7 cellular contexts compared by ENCODE assay signal in the genomic region with DNA sequence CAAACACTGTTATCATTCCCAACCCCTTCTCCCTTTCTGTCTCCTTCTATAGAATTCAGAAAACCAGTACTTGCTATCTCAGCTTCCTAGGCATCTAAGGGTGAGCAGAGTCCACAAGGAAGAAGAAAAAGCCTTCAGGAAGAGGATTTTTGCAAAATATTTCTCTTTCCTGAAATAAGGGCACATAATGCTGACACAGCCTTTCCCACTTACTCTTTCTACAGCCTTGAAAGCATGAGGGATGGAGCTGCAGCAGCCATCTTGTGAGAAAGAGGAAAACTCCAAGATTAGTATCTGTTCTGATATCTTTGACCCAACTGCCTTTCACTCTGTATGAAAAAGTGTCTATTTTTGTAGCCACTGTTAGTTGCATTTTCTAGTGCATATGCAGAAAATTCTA.
"Had no signal": no experiment of that assay in that cellular context is flagged by ENCODE, and none has a peak within 500 bp of the region (broad histone marks: within the 10 kb centered on the region; RNA-seq: fewer than 3 reads in every experiment).

No MANE protein-coding gene starts in this region.

- H2AFZ ChIP-seq: GM23338 had no signal

- H3K27ac Mint-ChIP-seq: GM23338, H9, IgD-negative memory B cell had no signal

- H3K4me3 ChIP-seq: GM23338 had no signal

- DNase-seq: H9, HCEC 1CT, KG1 had no signal

- FAIRE-seq: H1, H54 had no signal

- ATAC-seq: GM23338 had no signal

- H3K4me2 ChIP-seq: GM23338 had no signal

- H3K4me1 Mint-ChIP-seq: GM23338, H9, IgD-negative memory B cell had no signal

- H3K36me3 Mint-ChIP-seq: IgD-negative memory B cell had no signal

- H3K4me3 Mint-ChIP-seq: GM23338, H9, IgD-negative memory B cell had no signal

- H3K27me3 Mint-ChIP-seq: IgD-negative memory B cell had no signal
